ENCODE assay signal across 27 cellular contexts in the genomic region with DNA sequence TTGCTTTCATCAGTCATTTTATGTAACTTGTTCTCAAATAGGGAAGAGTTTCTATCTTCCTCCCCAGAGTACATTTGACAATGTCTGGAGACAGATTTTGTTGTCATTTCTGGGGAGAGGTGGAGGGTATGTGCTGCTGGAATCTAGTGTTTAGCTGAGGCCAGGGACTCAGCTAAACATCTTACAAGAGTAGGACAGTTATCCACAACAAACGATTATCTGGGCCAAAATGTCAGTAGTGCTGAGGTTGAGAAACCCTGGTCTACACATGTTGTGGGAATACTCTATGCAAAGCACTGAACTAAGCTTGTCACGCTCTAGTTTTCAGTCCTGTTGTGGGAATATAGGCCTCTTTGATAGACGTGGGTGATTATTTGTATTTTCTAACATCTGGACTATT.
"Had no signal": no experiment of that assay in that cellular context is flagged by ENCODE, and none has a peak within 500 bp of the region (broad histone marks: within the 10 kb centered on the region; RNA-seq: fewer than 3 reads in every experiment).

No MANE protein-coding gene starts in this region.

- H3K36me3 ChIP-seq: MG63, Peyer's patch, SJCRH30 had no signal

- H3K27me3 ChIP-seq: MG63, Peyer's patch, SJCRH30 had no signal

- H3K4me1 ChIP-seq: Peyer's patch had no signal

- H3K4me2 ChIP-seq: PC-9 had no signal

- H3K4me3 ChIP-seq: MG63, PC-9, Peyer's patch, SJCRH30 had no signal

- DNase-seq: IMR-90; Karpas-422; KG1; MG63; NCI-H1092; NCI-H1105 treated with DMSO at 0.1 percent for 48 hours; NCI-H1417 treated with DMSO at 0.1 percent for 48 hours; NCI-H146; NCI-H1694 treated with DMSO at 0.1 percent for 48 hours; NCI-H1930; NCI-H2081; NCI-H2107; NCI-H226; NCI-H446; NCI-H510A; NCI-H524 treated with DMSO at 0.1 percent for 48 hours; NCI-H69; NCI-H774; NK-92 treated with Interleukin-12 subunit alpha and Interleukin-12 subunit beta, amount 100 ng/mL, for 24 hours; OCI-M1; PC-9; Peyer's patch; SHP77 treated with DMSO at 0.1 percent for 48 hours; SJCRH30 had no signal

- H2AFZ ChIP-seq: PC-9 had no signal

- FAIRE-seq: HepG2 had no signal

- ATAC-seq: HepG2, Right ventricle myocardium inferior, SK-N-SH treated with all-trans-retinoic acid at 6 μM for 48 hours had no signal

- H3K9me3 ChIP-seq: MG63, Peyer's patch, SJCRH30 had no signal

- H3K27ac ChIP-seq: PC-9, Peyer's patch, SJCRH30 had no signal
